ENCODE assay signal across 1 cellular context in genomic region chr9:95684516-95684915, GRCh38.
TF ChIP-seq lines count a peak whose summit lies in the region.

No MANE protein-coding gene starts in this region.

TF ChIP-seq in H1, 55 proteins besides CTCF, POLR2A, EP300 and RAD21 (continued from another document):
- TF ChIP-seq CHD7 (IDR thresholded peaks at IDR 0.05; ENCODE audit: insufficient replicate concordance, low read length), result no peak
- TF ChIP-seq EZH2 (IDR thresholded peaks at IDR 0.05; ENCODE audit: low read depth, low read length, severe bottlenecking), result no peak
- TF ChIP-seq SP4 (IDR thresholded peaks at IDR 0.05; ENCODE audit: low read length), result no peak
- no peak for TF ChIP-seq CBX8 (IDR thresholded peaks at IDR 0.05; ENCODE audit: borderline replicate concordance, low read depth, low read length)
- no peak for TF ChIP-seq ASH2L (IDR thresholded peaks at IDR 0.05; ENCODE audit: low read length)
- no peak for TF ChIP-seq CREB1 (IDR thresholded peaks at IDR 0.05)
- no peak for TF ChIP-seq TCF12 (IDR thresholded peaks at IDR 0.05; ENCODE audit: low read depth, low read length)
- no peak for TF ChIP-seq EGR1 (IDR thresholded peaks at IDR 0.05; ENCODE audit: borderline replicate concordance, low read depth, low read length)
